30 cellular contexts compared by ENCODE assay signal in the genomic region with DNA sequence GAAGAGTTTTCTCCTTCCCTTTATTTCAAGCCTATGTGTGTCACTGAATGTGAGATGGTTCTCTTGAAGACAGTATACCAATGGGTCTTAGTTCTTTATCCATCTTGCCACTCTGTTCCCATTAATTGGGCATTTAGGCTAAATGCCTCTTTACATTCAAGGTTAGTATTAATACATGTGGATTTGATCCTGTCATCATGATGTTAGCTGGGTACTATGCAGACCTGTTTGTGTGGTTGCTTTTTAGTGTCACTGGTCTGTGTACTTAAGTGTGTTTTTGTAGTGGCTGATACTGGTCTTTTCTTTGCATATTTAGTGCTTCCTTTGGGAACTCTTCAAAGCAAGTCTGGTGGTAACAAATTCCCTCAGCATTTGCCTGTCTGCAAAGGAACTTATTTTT. TPM values are rescaled to one million over a fixed set of nuclear protein-coding genes. Genes with fewer than 3 reads are reported as not detected.
A peak's percentile ranks its signal among the peaks of the same experiment; 100 is the strongest.
DNase-seq lines count a peak whose midpoint lies in the region; ATAC-seq, FAIRE-seq and TF ChIP-seq lines count a peak whose summit lies in the region.
"Had no signal": no experiment of that assay in that cellular context is flagged by ENCODE, and none has a peak within 500 bp of the region (broad histone marks: within the 10 kb centered on the region; RNA-seq: fewer than 3 reads in every experiment).

No MANE protein-coding gene starts in this region.

- ATAC-seq in GM21423 (IDR thresholded peaks at IDR 0.05; ENCODE audit: unreplicated experiment): no peak
- ATAC-seq: A549; CD8-positive, alpha-beta T cell had no signal

- H3K9me1 ChIP-seq in keratinocyte (ENCODE audit: control insufficient read depth, extremely low read depth, insufficient read depth, low read length): no peaks in the 10 kb centered on the region

- H4K20me1 ChIP-seq in keratinocyte (ENCODE audit: control insufficient read depth, extremely low read depth, insufficient read depth, low read length): no peaks in the 10 kb centered on the region
- H4K20me1 ChIP-seq: BLaER1; BLaER1 treated with 17β-estradiol and CSF1 and Interleukin-3, amounts not matched to agents 10 nM and 100 nM had no signal

- no peak overlapping the region for H3K9ac ChIP-seq in keratinocyte (ENCODE audit: control insufficient read depth, extremely low read depth, insufficient read depth, low read length)
- H3K9ac ChIP-seq: BLaER1; BLaER1 treated with 17β-estradiol and CSF1 and Interleukin-3, amounts not matched to agents 10 nM and 100 nM had no signal

- H3K4me3 ChIP-seq in HEK293 (ENCODE audit: low read depth, low read length): no peak overlapping the region
- H3K4me3 ChIP-seq in keratinocyte (ENCODE audit: control insufficient read depth in 2 of 3, extremely low read depth in 1 of 3, insufficient read depth in 2 of 3, low read depth in 1 of 3, low read length in 3 of 3): no peak overlapping the region
- H3K4me3 ChIP-seq: A549; BLaER1; BLaER1 treated with 17β-estradiol and CSF1 and Interleukin-3, amounts not matched to agents 10 nM and 100 nM had no signal

- CTCF ChIA-PET in HEK293 (lab: Yijun Ruan, JAX): interaction anchor here (0.6 kb wide), 1 partner anchor 98 kb away, joined by 3 read pairs; no protein-coding TSS in a partner anchor

- H3K36me3 ChIP-seq in HEK293 (ENCODE audit: control insufficient read depth in 2 of 2, insufficient read depth in 1 of 2, low read length in 2 of 2) (no peaks in the 10 kb centered on the region), keratinocyte (ENCODE audit: control insufficient read depth in 2 of 2, extremely low read depth in 1 of 2, insufficient read depth in 2 of 2, low read length in 2 of 2) (no peaks in the 10 kb centered on the region)
- H3K36me3 ChIP-seq: BE2C; BLaER1; BLaER1 treated with 17β-estradiol and CSF1 and Interleukin-3, amounts not matched to agents 10 nM and 100 nM had no signal

- no peaks in the 10 kb centered on the region for H3K9me3 ChIP-seq in HEK293 (ENCODE audit: control insufficient read depth, insufficient read depth, low read depth, low read length)
- H3K9me3 ChIP-seq in keratinocyte (ENCODE audit: control insufficient read depth, low read depth, low read length): no peaks in the 10 kb centered on the region
- H3K9me3 ChIP-seq: A549, BE2C, Caco-2 had no signal

- H3K27ac ChIP-seq in HEK293 (ENCODE audit: extremely low read depth, low read depth, low read length): no peak overlapping the region
- no peak overlapping the region for H3K27ac ChIP-seq in keratinocyte (ENCODE audit: control insufficient read depth, insufficient read depth, low read length)
- H3K27ac ChIP-seq: 22Rv1; A549; BLaER1; BLaER1 treated with 17β-estradiol and CSF1 and Interleukin-3, amounts not matched to agents 10 nM and 100 nM; C4-2B had no signal

- TF ChIP-seq CTCF in HEK293 (tag by site-specific recombination; IDR thresholded peaks at IDR 0.05): no peak
- no peak for TF ChIP-seq CTCF in keratinocyte (optimal IDR thresholded peaks at IDR 0.05 in 1 of 3, IDR thresholded peaks at IDR 0.05 in 1 of 3, conservative IDR thresholded peaks at IDR 0.05 in 1 of 3; ENCODE audit: extremely low read depth in 1 of 3, insufficient read depth in 2 of 3, low read length in 3 of 3)

- no peaks in the 10 kb centered on the region for H3K79me2 ChIP-seq in keratinocyte (ENCODE audit: control insufficient read depth, insufficient read depth, low read length)

- DNase-seq in keratinocyte (ENCODE audit: low read depth, low spot score) (no peak), MV-4-11 (lab: John Stamatoyannopoulos, UW) (no peak)
- DNase-seq: 8988T; ACHN; AML-193; BE2C; C1 segment of cervical spinal cord; Caco-2; Calu3; CD4-positive, alpha-beta T cell; CD4-positive, CD25-positive, alpha-beta regulatory T cell; CD8-positive, alpha-beta memory T cell; CD8-positive, alpha-beta T cell; COR-L47; DMS 273 treated with DMSO at 0.1 percent for 48 hours; DMS153; DMS53; DMS79; DMS79 treated with DMSO at 0.1 percent for 48 hours; DND-41; EL had no signal

- FAIRE-seq in keratinocyte (lab: Jason Lieb, UNC): peak; percentile 26
- FAIRE-seq: A204.1, A549, D721Med had no signal

- H3K4me2 ChIP-seq in keratinocyte (ENCODE audit: control insufficient read depth, extremely low read depth, insufficient read depth, low read depth, low read length): no peak overlapping the region
- H3K4me2 ChIP-seq: A549; BLaER1; BLaER1 treated with 17β-estradiol and CSF1 and Interleukin-3, amounts not matched to agents 10 nM and 100 nM had no signal

- no peaks in the 10 kb centered on the region for H3K27me3 ChIP-seq in keratinocyte (ENCODE audit: control insufficient read depth, extremely low read depth, insufficient read depth, low read length)
- H3K27me3 ChIP-seq: BE2C; BLaER1; BLaER1 treated with 17β-estradiol and CSF1 and Interleukin-3, amounts not matched to agents 10 nM and 100 nM had no signal

- POLR2A ChIA-PET in HEK293 (lab: Yijun Ruan, JAX): no interaction called here

- H2AFZ ChIP-seq in keratinocyte (ENCODE audit: control insufficient read depth, low read length): no peak overlapping the region

- H3K4me1 ChIP-seq in HEK293 (ENCODE audit: control insufficient read depth, insufficient read depth, low read length) (no peaks in the 10 kb centered on the region), keratinocyte (ENCODE audit: control insufficient read depth, extremely low read depth, insufficient read depth, low read length) (no peaks in the 10 kb centered on the region)
- H3K4me1 ChIP-seq: A549; BE2C; BLaER1; BLaER1 treated with 17β-estradiol and CSF1 and Interleukin-3, amounts not matched to agents 10 nM and 100 nM; Caco-2 had no signal

- dilution Hi-C loops in keratinocyte (cut with MboI; ENCODE audit: extremely low pct_ligation_motif_present, low sequenced_read_pairs): loop anchor here (25.0 kb wide), 1 partner anchor 295 kb away; no protein-coding TSS in a partner anchor

TF ChIP-seq in HEK293, 187 proteins besides CTCF, POLR2A, EP300 and RAD21:
- TF ChIP-seq ZNF558 (tag by site-specific recombination; IDR thresholded peaks at IDR 0.05) (peak; percentile 93), GLIS2 (tag by site-specific recombination; IDR thresholded peaks at IDR 0.05) (no peak)

RNA-seq across cellular contexts. Expression of gene WDR17, which starts 23.4 kb away (rescaled TPM):
- 0.39 to 1.3 TPM (median 1.1 TPM) in 3 replicates for polyA plus RNA-seq in keratinocyte
- polyA plus RNA-seq in keratinocyte (2011; ENCODE audit: low read depth): not detected
- polyA plus RNA-seq in keratinocyte (2011; cell fraction: cytosol; rRNA removed): 0.34 and 0.68 TPM in 2 replicates
- 1.5 and 2.3 TPM in 2 replicates for polyA plus RNA-seq in keratinocyte (2011; cell fraction: nucleus; rRNA removed)
- 0.03 and 0.33 TPM in 2 replicates for polyA plus RNA-seq in keratinocyte (2012; ENCODE audit: low replicate concordance)
- polyA minus RNA-seq in keratinocyte: 0.10 to 1.9 TPM (median 0.40 TPM) in 3 replicates
- polyA minus RNA-seq in keratinocyte (2011; cell fraction: cytosol; rRNA and poly(A)+ RNA removed): 0.77 TPM
- polyA minus RNA-seq in keratinocyte (2011; cell fraction: nucleus; rRNA and poly(A)+ RNA removed): 1.3 TPM in 2 replicates
- polyA plus RNA-seq: CD8-positive, alpha-beta memory T cell had no signal
